Comparison of ENCODE assay signal across 1 cellular context in the genomic region with DNA sequence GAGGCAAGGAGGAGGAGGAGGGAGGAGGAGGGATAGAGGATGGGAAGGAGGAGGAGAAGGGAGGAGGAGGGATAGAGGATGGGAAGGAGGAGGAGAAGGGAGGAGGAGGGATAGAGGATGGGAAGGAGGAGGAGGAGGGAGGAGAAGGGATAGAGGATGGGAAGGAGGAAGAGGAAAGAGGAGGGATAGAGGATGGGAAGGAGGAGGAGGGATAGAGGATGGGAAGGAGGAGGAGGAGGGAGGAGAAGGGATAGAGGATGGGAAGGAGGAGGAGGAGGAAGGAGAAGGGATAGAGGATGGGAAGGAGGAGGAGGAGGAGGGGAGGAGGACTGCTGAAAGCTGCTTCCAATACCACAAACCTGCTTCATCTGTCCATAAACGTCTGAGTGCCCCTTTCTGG.
TF ChIP-seq lines count a peak whose summit lies in the region.

No MANE protein-coding gene starts in this region.

TF ChIP-seq in HepG2, 621 proteins besides CTCF, POLR2A, EP300 and RAD21 (continued from another document):
- peak; percentile 72 for TF ChIP-seq PCBP2 (optimal IDR thresholded peaks at IDR 0.05; ENCODE audit: low read depth, low read length, poor library complexity, severe bottlenecking)
